ENCODE assay signal across 8 cellular contexts in the genomic region with DNA sequence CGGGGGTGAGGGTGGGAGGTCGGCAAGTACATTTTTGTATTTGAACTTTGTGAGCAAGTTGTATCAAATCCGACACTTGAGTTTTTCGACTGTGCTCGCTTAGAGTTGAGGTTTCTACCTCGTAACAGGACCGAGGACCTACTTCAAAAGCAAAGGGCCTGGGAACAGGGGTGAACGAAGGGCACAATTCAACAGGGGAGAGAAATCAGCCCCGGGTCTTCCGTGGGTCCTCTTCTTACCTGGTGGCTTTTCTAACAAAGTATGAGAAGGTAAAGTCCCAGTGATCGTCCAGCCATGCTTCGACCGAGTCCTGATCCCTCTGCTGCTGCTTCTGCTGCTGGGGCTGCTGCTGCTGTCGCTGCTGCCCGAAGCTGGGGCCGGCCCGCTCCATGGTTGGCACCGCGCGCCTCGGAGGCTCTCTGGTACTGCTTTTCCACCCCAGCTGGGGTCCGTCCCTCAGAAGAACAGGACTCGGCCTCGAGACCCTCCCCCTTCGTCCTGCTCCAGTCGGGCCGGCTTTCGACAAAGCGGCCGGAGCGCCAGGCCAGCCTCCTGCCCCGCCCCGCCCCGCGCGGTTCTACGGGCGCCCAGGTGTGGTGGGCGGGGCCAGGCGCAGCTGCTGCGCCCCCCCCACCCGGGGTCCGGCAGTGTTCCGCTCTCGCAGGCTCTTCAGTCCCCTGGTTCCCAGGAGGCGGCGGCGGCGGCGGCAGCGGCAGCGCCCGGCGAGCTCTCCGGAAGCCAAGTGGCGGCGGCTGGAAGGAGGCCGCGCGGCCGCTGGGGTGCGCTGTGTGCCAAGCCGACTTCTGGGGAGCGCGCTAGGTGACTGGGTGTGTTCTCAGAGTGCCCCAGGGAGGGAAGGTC. TPM values are rescaled to one million over a fixed set of nuclear protein-coding genes. Genes with fewer than 3 reads are reported as not detected.
DNase-seq lines count a peak whose midpoint lies in the region; TF ChIP-seq lines count a peak whose summit lies in the region.

TSS of gene PDE5A (minus strand) at position 524 of the 861 bp plus-strand sequence. CDS start at position 391, 133 bp downstream.

- H3K27ac Mint-ChIP-seq in activated naive CD4-positive, alpha-beta T cell treated with anti-CD3 and anti-CD28 coated beads for 36 hours, result no peak within 1 kb of the TSS

- H3K36me3 ChIP-seq in SJCRH30 (no peaks in the 10 kb centered on the region), suprapubic skin (no peaks in the 10 kb centered on the region)

- WGBS in suprapubic skin, result 3% methylated on average over 20 of the region's 65 CpGs

- H3K27me3 Mint-ChIP-seq in activated naive CD4-positive, alpha-beta T cell treated with anti-CD3 and anti-CD28 coated beads for 36 hours (ENCODE audit: low read depth), result peaks cover 11% of the 10 kb centered on the region

- CTCF ChIA-PET in activated naive CD4-positive, alpha-beta T cell treated with anti-CD3 and anti-CD28 coated beads for 36 hours (lab: Charles Lee), result interaction anchor here (0.6 to 3.0 kb wide), 27 partner anchors 9 to 645 kb away, joined by 3 to 22 read pairs (median 4); no protein-coding TSS in a partner anchor

- H3K4me3 ChIP-seq in SJCRH30 (peak within 1 kb of the TSS; percentile 65), suprapubic skin (peak within 1 kb of the TSS; percentile 75)

- DNase-seq in EH (ENCODE audit: low read depth), result peak; percentile 81
- DNase-seq in H4 (ENCODE audit: low spot score), result peak; percentile 82
- peak; percentile 81 to 91 for DNase-seq in SJCRH30
- DNase-seq in activated naive CD4-positive, alpha-beta T cell treated with anti-CD3 and anti-CD28 coated beads for 36 hours, result peak; percentile 83
- DNase-seq in globus pallidus (ENCODE audit: low spot score), result peak; percentile 53
- DNase-seq in nucleus accumbens (lab: John Stamatoyannopoulos, UW), result peak in 49 of 56 donors; percentile 11 to 76 (median 47)
- DNase-seq in suprapubic skin (ENCODE audit: low spot score in 2 of 2), result peak; percentile 81 to 85

- TF ChIP-seq CTCF in LNCAP (IDR thresholded peaks at IDR 0.05), result peak; percentile 77
- peak; percentile 47 to 90 for TF ChIP-seq CTCF in suprapubic skin (IDR thresholded peaks at IDR 0.05)

- H3K9me3 ChIP-seq in SJCRH30 (replicated peaks), result no peaks in the 10 kb centered on the region
- H3K9me3 ChIP-seq in suprapubic skin, result no peaks in the 10 kb centered on the region

- no peak for TF ChIP-seq POLR2A in suprapubic skin (IDR thresholded peaks at IDR 0.05)

- H3K4me1 Mint-ChIP-seq in activated naive CD4-positive, alpha-beta T cell treated with anti-CD3 and anti-CD28 coated beads for 36 hours (ENCODE audit: low read depth), result peaks cover 15% of the 10 kb centered on the region

- no peaks in the 10 kb centered on the region for H3K9me3 Mint-ChIP-seq in activated naive CD4-positive, alpha-beta T cell treated with anti-CD3 and anti-CD28 coated beads for 36 hours

- intact Hi-C loops in activated naive CD4-positive, alpha-beta T cell treated with anti-CD3 and anti-CD28 coated beads for 36 hours (cut with micrococcal nuclease), result loop anchor here (1.0 to 5.0 kb wide), 6 partner anchors 158 to 1469 kb away; partner anchors contain the start of gene MAD2L1

- H3K27me3 ChIP-seq in SJCRH30 (no peaks in the 10 kb centered on the region), suprapubic skin (peaks cover 7% of the 10 kb centered on the region)

- H3K36me3 Mint-ChIP-seq in activated naive CD4-positive, alpha-beta T cell treated with anti-CD3 and anti-CD28 coated beads for 36 hours (ENCODE audit: low read depth), result no peaks in the 10 kb centered on the region

- peak within 1 kb of the TSS; percentile 78 for H3K4me3 Mint-ChIP-seq in activated naive CD4-positive, alpha-beta T cell treated with anti-CD3 and anti-CD28 coated beads for 36 hours

- peaks cover 4% of the 10 kb centered on the region; the same call in 1 of the 2 replicates for H3K4me1 ChIP-seq in SJCRH30
- peaks cover 25% of the 10 kb centered on the region for H3K4me1 ChIP-seq in suprapubic skin

- TF ChIP-seq EP300 in suprapubic skin (IDR thresholded peaks at IDR 0.05), result no peak

- H3K27ac ChIP-seq in SJCRH30, result no peak within 1 kb of the TSS
- H3K27ac ChIP-seq in suprapubic skin, result peak within 1 kb of the TSS; percentile 71

RNA-seq across cellular contexts. Expression of gene PDE5A, which starts in this region (rescaled TPM):
- total RNA-seq in H4 (2014; rRNA removed; shearing (Covaris generic)), result 121 and 144 TPM in 2 replicates
- 2.9 and 4.3 TPM in 2 replicates for total RNA-seq in SJCRH30 (2014; rRNA removed; shearing (Covaris generic))
- under 1 TPM; 0.41 to 0.44 TPM for total RNA-seq in activated naive CD4-positive, alpha-beta T cell treated with anti-CD3 and anti-CD28 coated beads for 36 hours
- total RNA-seq in suprapubic skin, result 10 to 100 TPM in 2 of 4 donors, 1 to 10 TPM in 2; 6.4 to 20.0 (median 9.8) TPM

Comparison
In these comparisons a context has a peak if more than half of its experiments do, and no peak if none do; other contexts are left out.
1. Peak in DNase-seq in activated naive CD4-positive, alpha-beta T cell treated with anti-CD3 and anti-CD28 coated beads for 36 hours; RNA of the gene not detected or under 1 TPM.